Comparison of ENCODE assay signal across 28 cellular contexts in the genomic region with DNA sequence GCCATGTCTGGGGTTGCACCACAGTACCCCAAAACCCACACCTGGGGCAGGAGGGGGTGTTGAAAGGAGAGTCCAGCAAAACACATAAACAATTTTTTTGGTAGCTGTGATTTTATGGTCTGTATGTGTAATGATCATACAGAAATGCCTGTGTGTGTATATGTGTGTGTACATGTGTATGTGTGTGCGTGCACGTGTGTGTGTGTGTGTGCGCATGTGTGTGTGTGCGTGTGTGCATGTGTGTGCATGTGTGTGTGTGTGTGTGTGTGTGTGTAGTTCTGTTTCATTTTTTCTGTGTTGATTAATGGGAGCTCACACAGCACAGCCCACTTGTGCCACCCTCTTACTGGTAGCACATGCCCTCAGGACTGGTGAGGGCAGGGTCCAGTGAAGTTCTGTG.
"Had no signal": no experiment of that assay in that cellular context is flagged by ENCODE, and none has a peak within 500 bp of the region (broad histone marks: within the 10 kb centered on the region; RNA-seq: fewer than 3 reads in every experiment).

No MANE protein-coding gene starts in this region.

- H3K27ac Mint-ChIP-seq: activated CD4-positive, alpha-beta memory T cell treated with anti-CD3 and anti-CD28 coated beads for 36 hours; activated CD4-positive, alpha-beta T cell treated with anti-CD3 and anti-CD28 coated beads for 36 hours; activated CD4-positive, alpha-beta T cell treated with anti-CD3 and anti-CD28 coated beads, Interleukin-2, amount 10 ng/mL, durations not matched to agents 24 days and 14 days; activated CD8-positive, alpha-beta memory T cell treated with anti-CD3 and anti-CD28 coated beads, Interleukin-2, amount 10 ng/mL, durations not matched to agents 7 days and 5 days; activated CD8-positive, alpha-beta T cell treated with anti-CD3 and anti-CD28 coated beads, Interleukin-2, amount 10 ng/mL, durations not matched to agents 7 days and 5 days; activated naive CD4-positive, alpha-beta T cell treated with anti-CD3 and anti-CD28 coated beads, Interleukin-2, amount 10 ng/mL, durations not matched to agents 7 days and 5 days; activated naive CD4-positive, alpha-beta T cell treated with anti-CD3 and anti-CD28 coated beads, Interleukin-2, amount 50 U/mL, for 72 hours; activated naive CD8-positive, alpha-beta T cell treated with anti-CD3 and anti-CD28 coated beads, Interleukin-2, amount 10 ng/mL, durations not matched to agents 7 days and 5 days; activated T-cell treated with anti-CD3 and anti-CD28 coated beads, Interleukin-2, amount 50 U/mL, for 72 hours had no signal

- H3K36me3 Mint-ChIP-seq: activated naive CD4-positive, alpha-beta T cell treated with anti-CD3 and anti-CD28 coated beads, Interleukin-2, amount 10 ng/mL, durations not matched to agents 7 days and 5 days; brain had no signal

- H3K4me3 ChIP-seq: ascending aorta, breast epithelium, cardiac muscle cell, colonic mucosa, esophagus squamous epithelium, gastroesophageal sphincter had no signal

- H3K9me3 Mint-ChIP-seq: activated CD4-positive, alpha-beta memory T cell treated with anti-CD3 and anti-CD28 coated beads for 36 hours; activated CD4-positive, alpha-beta T cell treated with anti-CD3 and anti-CD28 coated beads, Interleukin-2, amount 10 ng/mL, durations not matched to agents 24 days and 14 days; activated naive CD4-positive, alpha-beta T cell treated with anti-CD3 and anti-CD28 coated beads, Interleukin-2, amount 10 ng/mL, durations not matched to agents 7 days and 5 days; activated naive CD8-positive, alpha-beta T cell treated with anti-CD3 and anti-CD28 coated beads, Interleukin-2, amount 10 ng/mL, durations not matched to agents 7 days and 5 days; activated T-cell treated with anti-CD3 and anti-CD28 coated beads, Interleukin-2, amount 50 U/mL, for 72 hours had no signal

- DNase-seq: activated CD4-positive, alpha-beta memory T cell treated with anti-CD3 and anti-CD28 coated beads for 36 hours; activated CD4-positive, alpha-beta T cell treated with anti-CD3 and anti-CD28 coated beads for 36 hours; activated CD4-positive, alpha-beta T cell treated with anti-CD3 and anti-CD28 coated beads, Interleukin-2, amount 10 ng/mL, durations not matched to agents 24 days and 14 days; activated CD4-positive, CD25-positive, alpha-beta regulatory T cell; activated CD4-positive, CD25-positive, alpha-beta regulatory T cell treated with anti-CD3 and anti-CD28 coated beads, Interleukin-2, amount 50 U/mL, for 72 hours; activated CD8-positive, alpha-beta memory T cell treated with anti-CD3 and anti-CD28 coated beads, Interleukin-2, amount 10 ng/mL, durations not matched to agents 7 days and 5 days; activated CD8-positive, alpha-beta memory T cell treated with anti-CD3 and anti-CD28 coated beads, Interleukin-2, amount 50 U/mL, for 4 hours; activated CD8-positive, alpha-beta T cell treated with anti-CD3 and anti-CD28 coated beads, Interleukin-2, amount 10 ng/mL, durations not matched to agents 7 days and 5 days; activated gamma-delta T cell; activated naive CD4-positive, alpha-beta T cell; activated naive CD4-positive, alpha-beta T cell treated with anti-CD3 and anti-CD28 coated beads, Interleukin-2, amount 10 ng/mL, durations not matched to agents 7 days and 5 days; activated naive CD8-positive, alpha-beta T cell treated with anti-CD3 and anti-CD28 coated beads, Interleukin-2, amount 10 ng/mL, durations not matched to agents 7 days and 5 days; activated T-cell treated with anti-CD3 and anti-CD28 coated beads, Interleukin-2, amount 50 U/mL, for 1 hour; activated T-cell treated with anti-CD3 and anti-CD28 coated beads, Interleukin-2, amount 50 U/mL, for 72 hours; central memory CD4-positive, alpha-beta T cell; cerebellar nuclear complex; colonic mucosa; effector CD8-positive, alpha-beta T cell; esophagus squamous epithelium; foreskin melanocyte; T-helper 2 cell had no signal

- H3K9me3 ChIP-seq: ascending aorta, breast epithelium, colonic mucosa, esophagus squamous epithelium, gastroesophageal sphincter had no signal

- H3K27me3 ChIP-seq: ascending aorta, breast epithelium, cardiac muscle cell, colonic mucosa, esophagus squamous epithelium, gastroesophageal sphincter had no signal

- H3K4me1 Mint-ChIP-seq: activated CD4-positive, alpha-beta T cell treated with anti-CD3 and anti-CD28 coated beads for 36 hours; activated CD4-positive, alpha-beta T cell treated with anti-CD3 and anti-CD28 coated beads, Interleukin-2, amount 10 ng/mL, durations not matched to agents 24 days and 14 days; activated CD8-positive, alpha-beta memory T cell treated with anti-CD3 and anti-CD28 coated beads, Interleukin-2, amount 10 ng/mL, durations not matched to agents 7 days and 5 days; activated naive CD4-positive, alpha-beta T cell treated with anti-CD3 and anti-CD28 coated beads, Interleukin-2, amount 10 ng/mL, durations not matched to agents 7 days and 5 days; activated naive CD8-positive, alpha-beta T cell treated with anti-CD3 and anti-CD28 coated beads, Interleukin-2, amount 10 ng/mL, durations not matched to agents 7 days and 5 days had no signal

- ATAC-seq: activated CD4-positive, alpha-beta T cell treated with anti-CD3 and anti-CD28 coated beads for 36 hours; activated CD8-positive, alpha-beta memory T cell treated with anti-CD3 and anti-CD28 coated beads, Interleukin-2, amount 10 ng/mL, durations not matched to agents 7 days and 5 days; activated CD8-positive, alpha-beta T cell treated with anti-CD3 and anti-CD28 coated beads, Interleukin-2, amount 10 ng/mL, durations not matched to agents 7 days and 5 days; activated naive CD4-positive, alpha-beta T cell treated with anti-CD3 and anti-CD28 coated beads, Interleukin-2, amount 50 U/mL, for 72 hours; activated T-cell treated with anti-CD3 and anti-CD28 coated beads, Interleukin-2, amount 50 U/mL, for 72 hours; gastroesophageal sphincter had no signal

- H3K4me1 ChIP-seq: ascending aorta, breast epithelium, colonic mucosa, esophagus squamous epithelium, gastroesophageal sphincter had no signal

- H3K27me3 Mint-ChIP-seq: activated CD4-positive, alpha-beta memory T cell treated with anti-CD3 and anti-CD28 coated beads for 36 hours; activated CD4-positive, alpha-beta T cell treated with anti-CD3 and anti-CD28 coated beads for 36 hours; activated CD4-positive, alpha-beta T cell treated with anti-CD3 and anti-CD28 coated beads, Interleukin-2, amount 10 ng/mL, durations not matched to agents 24 days and 14 days; activated CD8-positive, alpha-beta memory T cell treated with anti-CD3 and anti-CD28 coated beads, Interleukin-2, amount 10 ng/mL, durations not matched to agents 7 days and 5 days; activated naive CD4-positive, alpha-beta T cell treated with anti-CD3 and anti-CD28 coated beads, Interleukin-2, amount 10 ng/mL, durations not matched to agents 7 days and 5 days; activated naive CD8-positive, alpha-beta T cell treated with anti-CD3 and anti-CD28 coated beads, Interleukin-2, amount 10 ng/mL, durations not matched to agents 7 days and 5 days had no signal

- H3K4me3 Mint-ChIP-seq: activated CD4-positive, alpha-beta memory T cell treated with anti-CD3 and anti-CD28 coated beads for 36 hours; activated CD4-positive, alpha-beta T cell treated with anti-CD3 and anti-CD28 coated beads for 36 hours; activated CD4-positive, alpha-beta T cell treated with anti-CD3 and anti-CD28 coated beads, Interleukin-2, amount 10 ng/mL, durations not matched to agents 24 days and 14 days; activated CD8-positive, alpha-beta memory T cell treated with anti-CD3 and anti-CD28 coated beads, Interleukin-2, amount 10 ng/mL, durations not matched to agents 7 days and 5 days; activated CD8-positive, alpha-beta T cell treated with anti-CD3 and anti-CD28 coated beads, Interleukin-2, amount 10 ng/mL, durations not matched to agents 7 days and 5 days; activated naive CD4-positive, alpha-beta T cell treated with anti-CD3 and anti-CD28 coated beads, Interleukin-2, amount 10 ng/mL, durations not matched to agents 7 days and 5 days; activated naive CD8-positive, alpha-beta T cell treated with anti-CD3 and anti-CD28 coated beads, Interleukin-2, amount 10 ng/mL, durations not matched to agents 7 days and 5 days; activated T-cell treated with anti-CD3 and anti-CD28 coated beads, Interleukin-2, amount 50 U/mL, for 72 hours; brain had no signal

- H3K36me3 ChIP-seq: ascending aorta, breast epithelium, cardiac muscle cell, colonic mucosa, esophagus squamous epithelium, gastroesophageal sphincter had no signal

- H3K27ac ChIP-seq: ascending aorta, breast epithelium, cardiac muscle cell, colonic mucosa, epithelial cell of prostate, esophagus squamous epithelium, gastroesophageal sphincter had no signal
